In genomic region chr3:108623504-108623903, GRCh38 we compare ENCODE assay signal across 1 cellular context.
TF ChIP-seq lines count a peak whose summit lies in the region.

No MANE protein-coding gene starts in this region.

TF ChIP-seq in HepG2, 621 proteins besides CTCF, POLR2A, EP300 and RAD21 (continued from another document):
- TF ChIP-seq ZNF781 (CRISPR knock-in tag; IDR thresholded peaks at IDR 0.05; ENCODE audit: borderline replicate concordance, not compliant biosample characterization) (no peak), ZNF609 (CRISPR knock-in tag; IDR thresholded peaks at IDR 0.05; ENCODE audit: borderline replicate concordance) (no peak), GATAD1 (CRISPR knock-in tag; IDR thresholded peaks at IDR 0.05) (no peak), ZBED4 (CRISPR knock-in tag; IDR thresholded peaks at IDR 0.05; ENCODE audit: borderline replicate concordance) (no peak), SNAPC5 (CRISPR knock-in tag; IDR thresholded peaks at IDR 0.05; ENCODE audit: borderline replicate concordance) (no peak), LRRFIP1 (CRISPR knock-in tag; conservative IDR thresholded peaks at IDR 0.05) (no peak), PCBP2 (optimal IDR thresholded peaks at IDR 0.05; ENCODE audit: low read depth, low read length, poor library complexity, severe bottlenecking) (no peak), XRCC5 (optimal IDR thresholded peaks at IDR 0.05; ENCODE audit: low read length) (no peak), HMG20B (CRISPR knock-in tag; conservative IDR thresholded peaks at IDR 0.05) (no peak), TOPORS (CRISPR knock-in tag; IDR thresholded peaks at IDR 0.05) (no peak)
- TF ChIP-seq, protein P1, sequence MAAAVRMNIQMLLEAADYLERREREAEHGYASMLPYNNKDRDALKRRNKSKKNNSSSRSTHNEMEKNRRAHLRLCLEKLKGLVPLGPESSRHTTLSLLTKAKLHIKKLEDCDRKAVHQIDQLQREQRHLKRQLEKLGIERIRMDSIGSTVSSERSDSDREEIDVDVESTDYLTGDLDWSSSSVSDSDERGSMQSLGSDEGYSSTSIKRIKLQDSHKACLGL (CRISPR knock-in tag; IDR thresholded peaks at IDR 0.05): no peak
TF ChIP-seq in HepG2: peak in this region for 0.
